ENCODE assay signal across 12 cellular contexts in the genomic region with DNA sequence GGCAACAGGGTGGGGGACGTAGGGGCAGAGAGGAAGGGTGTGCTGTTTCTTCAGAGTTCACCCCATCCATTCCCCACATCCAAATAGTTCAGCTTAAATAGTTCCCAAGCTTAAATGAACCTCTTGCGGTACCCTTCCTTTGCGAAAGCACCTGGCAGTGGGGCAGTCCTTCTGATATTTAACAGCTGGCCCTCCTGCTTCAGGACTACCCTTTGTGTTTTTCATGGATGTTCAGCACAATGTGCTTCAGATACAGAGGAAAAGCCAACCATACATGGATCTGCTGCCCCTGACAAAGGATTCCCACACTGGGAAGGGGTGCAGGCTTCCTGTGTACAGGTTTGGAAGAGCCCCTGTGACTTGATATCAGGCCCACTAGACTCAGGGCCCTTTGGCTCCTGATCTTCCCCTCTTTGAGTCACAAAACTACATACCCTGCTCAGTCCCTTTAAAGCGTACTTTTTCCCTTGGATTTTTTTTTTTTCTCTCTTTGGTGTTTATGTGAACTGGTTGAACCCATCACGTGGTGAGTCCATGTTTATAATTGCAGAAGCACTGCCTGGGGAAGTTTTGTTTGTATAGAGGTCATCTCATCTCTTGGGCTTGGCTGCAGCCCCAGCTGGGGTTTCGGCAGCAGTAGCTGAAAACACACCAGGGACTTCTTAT. TPM values are rescaled to one million over a fixed set of nuclear protein-coding genes. Genes with fewer than 3 reads are reported as not detected.
DNase-seq lines count a peak whose midpoint lies in the region; ATAC-seq and TF ChIP-seq lines count a peak whose summit lies in the region.
"Had no signal": no experiment of that assay in that cellular context is flagged by ENCODE, and none has a peak within 500 bp of the region (broad histone marks: within the 10 kb centered on the region; RNA-seq: fewer than 3 reads in every experiment).

No MANE protein-coding gene starts in this region.

- peaks cover 0 to 9% (median 0%) of the 10 kb centered on the region in 4 donors for H3K4me1 ChIP-seq in Peyer's patch
- peaks cover 9% of the 10 kb centered on the region for H3K4me1 ChIP-seq in parathyroid adenoma
- H3K4me1 ChIP-seq: body of pancreas had no signal

- TF ChIP-seq POLR2A in Peyer's patch (IDR thresholded peaks at IDR 0.05), result no peak

- ATAC-seq in left ventricle myocardium superior, result peak; percentile 66
- ATAC-seq in activated CD4-positive, alpha-beta T cell treated with anti-CD3 and anti-CD28 coated beads for 36 hours, result no peak
- ATAC-seq: body of pancreas, SK-N-SH treated with all-trans-retinoic acid at 6 μM for 48 hours had no signal

- CTCF ChIA-PET in activated CD4-positive, alpha-beta T cell treated with anti-CD3 and anti-CD28 coated beads for 36 hours (lab: Charles Lee), result interaction anchor here (0.6 to 0.7 kb wide), 2 partner anchors 56 to 248 kb away, joined by 3 read pairs; no protein-coding TSS in a partner anchor

- H3K4me2 ChIP-seq in parathyroid adenoma (ENCODE audit: low read length), result peak overlapping the region; percentile 39

- no peaks in the 10 kb centered on the region for H3K36me3 Mint-ChIP-seq in activated CD4-positive, alpha-beta T cell treated with anti-CD3 and anti-CD28 coated beads for 36 hours (ENCODE audit: low read depth)
- H3K36me3 Mint-ChIP-seq in activated T-cell treated with anti-CD3 and anti-CD28 coated beads, Interleukin-2, amount 50 U/mL, for 24 hours (ENCODE audit: low read depth), result no peaks in the 10 kb centered on the region

- H3K4me1 Mint-ChIP-seq in activated CD4-positive, alpha-beta T cell treated with anti-CD3 and anti-CD28 coated beads for 36 hours, result no peaks in the 10 kb centered on the region
- no peaks in the 10 kb centered on the region for H3K4me1 Mint-ChIP-seq in activated T-cell treated with anti-CD3 and anti-CD28 coated beads, Interleukin-2, amount 50 U/mL, for 24 hours (ENCODE audit: low read depth)

- intact Hi-C loops in left ventricle myocardium superior (cut with micrococcal nuclease), result no loop called here
- intact Hi-C loops in activated CD4-positive, alpha-beta T cell treated with anti-CD3 and anti-CD28 coated beads for 36 hours (cut with DNase I, micrococcal nuclease), result no loop called here

- no peak overlapping the region for H3K4me3 Mint-ChIP-seq in activated CD4-positive, alpha-beta T cell treated with anti-CD3 and anti-CD28 coated beads for 36 hours
- H3K4me3 Mint-ChIP-seq in activated T-cell treated with anti-CD3 and anti-CD28 coated beads, Interleukin-2, amount 50 U/mL, for 24 hours, result no peak overlapping the region
- H3K4me3 Mint-ChIP-seq: activated T-helper 1 cell treated with anti-CD3 and anti-CD28 coated beads, Interleukin-12 subunit alpha, Interleukin-12 subunit beta, Interleukin-2, Interleukin-4 antibody, amounts not matched to agents 30 ng/mL and 10 ng/mL and 1 ng/mL, durations not matched to agents 14 hours and 24 hours and 36 hours had no signal

- no peaks in the 10 kb centered on the region for H3K79me2 ChIP-seq in parathyroid adenoma

- H3K27ac Mint-ChIP-seq in activated CD4-positive, alpha-beta T cell treated with anti-CD3 and anti-CD28 coated beads for 36 hours, result no peak overlapping the region
- no peak overlapping the region for H3K27ac Mint-ChIP-seq in activated T-cell treated with anti-CD3 and anti-CD28 coated beads, Interleukin-2, amount 50 U/mL, for 24 hours
- H3K27ac Mint-ChIP-seq: activated T-helper 1 cell treated with anti-CD3 and anti-CD28 coated beads, Interleukin-12 subunit alpha, Interleukin-12 subunit beta, Interleukin-2, Interleukin-4 antibody, amounts not matched to agents 30 ng/mL and 10 ng/mL and 1 ng/mL, durations not matched to agents 14 hours and 24 hours and 36 hours had no signal

- POLR2A ChIA-PET in activated CD4-positive, alpha-beta T cell treated with anti-CD3 and anti-CD28 coated beads for 36 hours (lab: Charles Lee), result no interaction called here

- peak overlapping the region; percentile 57 for H2AFZ ChIP-seq in parathyroid adenoma

- DNase-seq in COR-L47 (lab: John Stamatoyannopoulos, UW) (peak; percentile 26), Peyer's patch (no peak), left ventricle myocardium superior (no peak), kidney tubule cell (ENCODE audit: low spot score) (no peak)
- no peak for DNase-seq in stimulated activated CD4-positive, alpha-beta T cell treated with anti-CD3 and anti-CD28 coated beads, Interleukin-2, amount 100 ng/mL, for 24 hours
- no peak for DNase-seq in activated CD4-positive, alpha-beta T cell treated with anti-CD3 and anti-CD28 coated beads for 36 hours
- DNase-seq in activated T-cell treated with anti-CD3 and anti-CD28 coated beads, Interleukin-2, amount 50 U/mL, for 24 hours, result no peak
- DNase-seq: NCI-H526 treated with DMSO at 0.1 percent for 48 hours had no signal

- H3K9me3 Mint-ChIP-seq in activated CD4-positive, alpha-beta T cell treated with anti-CD3 and anti-CD28 coated beads for 36 hours (ENCODE audit: low read depth), result no peaks in the 10 kb centered on the region
- H3K9me3 Mint-ChIP-seq in activated T-cell treated with anti-CD3 and anti-CD28 coated beads, Interleukin-2, amount 50 U/mL, for 24 hours, result no peaks in the 10 kb centered on the region
- H3K9me3 Mint-ChIP-seq: activated T-helper 1 cell treated with anti-CD3 and anti-CD28 coated beads, Interleukin-12 subunit alpha, Interleukin-12 subunit beta, Interleukin-2, Interleukin-4 antibody, amounts not matched to agents 30 ng/mL and 10 ng/mL and 1 ng/mL, durations not matched to agents 14 hours and 24 hours and 36 hours had no signal

- peak overlapping the region; percentile 22 to 64 (median 45) for H3K27ac ChIP-seq in Peyer's patch
- no peak overlapping the region for H3K27ac ChIP-seq in parathyroid adenoma
- H3K27ac ChIP-seq: body of pancreas had no signal

- no peaks in the 10 kb centered on the region for H3K36me3 ChIP-seq in Peyer's patch
- no peaks in the 10 kb centered on the region for H3K36me3 ChIP-seq in parathyroid adenoma (ENCODE audit: control insufficient read depth, insufficient read depth, low read length)

- H3K27me3 Mint-ChIP-seq in activated CD4-positive, alpha-beta T cell treated with anti-CD3 and anti-CD28 coated beads for 36 hours, result peaks cover 4% of the 10 kb centered on the region
- H3K27me3 Mint-ChIP-seq in activated T-cell treated with anti-CD3 and anti-CD28 coated beads, Interleukin-2, amount 50 U/mL, for 24 hours, result peaks cover 27% of the 10 kb centered on the region

- H3K9me3 ChIP-seq in Peyer's patch (no peaks in the 10 kb centered on the region), parathyroid adenoma (ENCODE audit: control insufficient read depth, low read length) (no peaks in the 10 kb centered on the region)
- H3K9me3 ChIP-seq: body of pancreas had no signal

- H3K9ac ChIP-seq in parathyroid adenoma, result no peak overlapping the region

- H3K27me3 ChIP-seq in Peyer's patch (no peaks in the 10 kb centered on the region), parathyroid adenoma (ENCODE audit: control insufficient read depth, insufficient read depth, low read length) (no peaks in the 10 kb centered on the region)
- H3K27me3 ChIP-seq: body of pancreas had no signal

- no peak overlapping the region for H3K4me3 ChIP-seq in Peyer's patch
- no peak overlapping the region for H3K4me3 ChIP-seq in parathyroid adenoma (ENCODE audit: low read depth, low read length)
- H3K4me3 ChIP-seq: body of pancreas had no signal

- TF ChIP-seq CTCF in Peyer's patch (IDR thresholded peaks at IDR 0.05) (no peak), parathyroid adenoma (IDR thresholded peaks at IDR 0.05) (no peak)

RNA-seq across cellular contexts. Expression of gene IGFBP5, which starts 45.3 kb away (rescaled TPM):
- total RNA-seq in Peyer's patch (100 to 1,000 TPM in 1 of 4 donors, 10 to 100 TPM in 3; 41.5 to 183 (median 75.0) TPM), left ventricle myocardium superior (156 TPM)
- total RNA-seq in activated CD4-positive, alpha-beta T cell treated with anti-CD3 and anti-CD28 coated beads for 36 hours, result not detected
- total RNA-seq: activated T-helper 1 cell treated with anti-CD3 and anti-CD28 coated beads, Interleukin-12 subunit alpha, Interleukin-12 subunit beta, Interleukin-2, Interleukin-4 antibody, amounts not matched to agents 30 ng/mL and 10 ng/mL and 1 ng/mL, durations not matched to agents 14 hours and 24 hours and 36 hours had no signal

Comparison
In these comparisons a context has a peak if more than half of its experiments do, and no peak if none do; other contexts are left out.
1. RNA of gene IGFBP5, which starts 45.3 kb away (total RNA-seq): 156 TPM in left ventricle myocardium superior (single experiment) and 41.5 to 183 TPM in Peyer's patch; not detected in activated CD4-positive, alpha-beta T cell treated with anti-CD3 and anti-CD28 coated beads for 36 hours; every median in the first group is over 10 times any median in the second.